In the genomic region with DNA sequence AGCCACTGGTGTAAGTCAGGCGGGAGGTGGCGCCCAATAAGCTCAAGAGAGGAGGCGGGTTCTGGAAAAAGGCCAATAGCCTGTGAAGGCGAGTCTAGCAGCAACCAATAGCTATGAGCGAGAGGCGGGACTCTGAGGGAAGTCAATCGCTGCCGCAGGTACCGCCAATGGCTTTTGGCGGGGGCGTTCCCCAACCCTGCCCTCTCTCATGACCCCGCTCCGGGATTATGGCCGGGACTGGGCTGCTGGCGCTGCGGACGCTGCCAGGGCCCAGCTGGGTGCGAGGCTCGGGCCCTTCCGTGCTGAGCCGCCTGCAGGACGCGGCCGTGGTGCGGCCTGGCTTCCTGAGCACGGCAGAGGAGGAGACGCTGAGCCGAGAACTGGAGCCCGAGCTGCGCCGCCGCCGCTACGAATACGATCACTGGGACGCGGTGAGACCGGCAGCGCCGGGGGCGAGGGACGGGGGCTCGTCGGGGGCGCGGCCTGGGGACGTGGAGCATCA, we compare ENCODE assay signal across 8 cellular contexts. TPM values are rescaled to one million over a fixed set of nuclear protein-coding genes. Genes with fewer than 3 reads are reported as not detected.
DNase-seq lines count a peak whose midpoint lies in the region; ATAC-seq and TF ChIP-seq lines count a peak whose summit lies in the region.

A gene with protein sequence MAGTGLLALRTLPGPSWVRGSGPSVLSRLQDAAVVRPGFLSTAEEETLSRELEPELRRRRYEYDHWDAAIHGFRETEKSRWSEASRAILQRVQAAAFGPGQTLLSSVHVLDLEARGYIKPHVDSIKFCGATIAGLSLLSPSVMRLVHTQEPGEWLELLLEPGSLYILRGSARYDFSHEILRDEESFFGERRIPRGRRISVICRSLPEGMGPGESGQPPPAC (plus strand): TSS at position 201 of the 502 bp plus-strand sequence. CDS start 27 bp downstream, at position 228.

- peak within 1 kb of the TSS; percentile 92 for H3K4me3 Mint-ChIP-seq in activated B cell treated with CpG ODN at 0.5 μM for 24 hours

- H3K36me3 ChIP-seq in A673 (ENCODE audit: insufficient read depth, low read length, poor library complexity, severe bottlenecking): peaks cover 14% of the 10 kb centered on the region

- H3K9me3 ChIP-seq in A673 (ENCODE audit: low read depth, low read length, poor library complexity, severe bottlenecking): no peaks in the 10 kb centered on the region

- ATAC-seq in GM18870 (IDR thresholded peaks at IDR 0.05; ENCODE audit: unreplicated experiment): peak; percentile 86
- ATAC-seq in HG03135 (IDR thresholded peaks at IDR 0.05; ENCODE audit: unreplicated experiment): peak; percentile 76
- peak; percentile 74 for ATAC-seq in activated B cell treated with CpG ODN at 0.5 μM for 24 hours (ENCODE audit: low read depth)

- H3K27ac ChIP-seq in A673 (ENCODE audit: low read depth, low read length, poor library complexity, severe bottlenecking) (peak within 1 kb of the TSS; percentile 99), caudate nucleus (ENCODE audit: low read depth, low read length) (peak within 1 kb of the TSS; percentile 99), skin epidermis (peak within 1 kb of the TSS; percentile 79 to 97 (median 92))

- CTCF ChIA-PET in A673 (lab: Charles Lee) (interaction anchor here (0.5 kb wide), 1 partner anchor 1064 kb away, joined by 4 read pairs; no protein-coding TSS in a partner anchor), activated B cell treated with CpG ODN at 0.5 μM for 24 hours (lab: Charles Lee) (interaction anchor here (0.5 to 1.3 kb wide), 3 partner anchors 11 to 1563 kb away, joined by 3 to 5 read pairs (median 4); a partner anchor contains a TSS)

- DNase-seq in A673 (ENCODE audit: low spot score) (peak; percentile 100), NCI-H2196 treated with DMSO at 0.1 percent for 48 hours (lab: John Stamatoyannopoulos, UW; ENCODE audit: unreplicated experiment) (peak; percentile 99), activated B cell treated with CpG ODN at 0.5 μM for 24 hours (peak; percentile 84), caudate nucleus (lab: John Stamatoyannopoulos, UW) (peak; percentile 61 to 100 (median 98)), iPS-NIHi11 (ENCODE audit: low spot score) (peak; percentile 90)

- peaks cover 12% of the 10 kb centered on the region for H3K4me1 ChIP-seq in A673 (ENCODE audit: insufficient read depth, low read length, poor library complexity, severe bottlenecking)

- no peaks in the 10 kb centered on the region for H3K27me3 Mint-ChIP-seq in activated B cell treated with CpG ODN at 0.5 μM for 24 hours

- intact Hi-C loops in A673 (cut with micrococcal nuclease; ENCODE audit: unreplicated experiment): loop anchor here (5.0 kb wide), 1 partner anchor 50 kb away; a partner anchor contains a TSS
- intact Hi-C loops in activated B cell treated with CpG ODN at 0.5 μM for 24 hours (cut with micrococcal nuclease): loop anchor here (1.0 to 5.0 kb wide), 11 partner anchors 11 to 468 kb away; a partner anchor contains a TSS

- H3K4me1 Mint-ChIP-seq in activated B cell treated with CpG ODN at 0.5 μM for 24 hours: peaks cover 15% of the 10 kb centered on the region

- H3K27ac Mint-ChIP-seq in activated B cell treated with CpG ODN at 0.5 μM for 24 hours: peak within 1 kb of the TSS; percentile 93

- H3K36me3 Mint-ChIP-seq in activated B cell treated with CpG ODN at 0.5 μM for 24 hours (ENCODE audit: low read depth): peaks cover 26% of the 10 kb centered on the region

- POLR2A ChIA-PET in A673 (lab: Charles Lee; ENCODE audit: low non-redundant PET) (interaction anchor here (0.8 kb wide), 1 partner anchor 12 kb away, joined by 11 read pairs; a partner anchor contains a TSS), activated B cell treated with CpG ODN at 0.5 μM for 24 hours (lab: Charles Lee) (interaction anchor here (0.5 to 2.1 kb wide), 19 partner anchors 11 to 1241 kb away, joined by 3 to 47 read pairs (median 4); a partner anchor contains a TSS)

- H3K4me3 ChIP-seq in A673 (ENCODE audit: low read depth, low read length, poor library complexity, severe bottlenecking) (peak within 1 kb of the TSS; percentile 91), skin epidermis (peak within 1 kb of the TSS; percentile 60 to 96 (median 84))

- H3K9me3 Mint-ChIP-seq in activated B cell treated with CpG ODN at 0.5 μM for 24 hours: no peaks in the 10 kb centered on the region

- no peaks in the 10 kb centered on the region for H3K27me3 ChIP-seq in A673 (replicated peaks; ENCODE audit: insufficient read depth, low read depth, low read length, poor library complexity)

- BruUV-seq in A673 (replicated peaks; lab: Mats Ljungman, UMichigan): no TSS peak

- TF ChIP-seq CTCF in A673 (conservative IDR thresholded peaks at IDR 0.05; ENCODE audit: low read depth, low read length) (no peak), activated B cell treated with CpG ODN at 0.5 μM for 24 hours (IDR thresholded peaks at IDR 0.05) (no peak)

RNA-seq across cellular contexts. Expression of the gene that starts here (rescaled TPM):
- total RNA-seq in A673 (2021) (30.6 and 37.1 TPM in 2 replicates), activated B cell treated with CpG ODN at 0.5 μM for 24 hours (48.4 and 52.9 TPM in 2 replicates)

Comparison
In these comparisons a context has a peak if more than half of its experiments do, and no peak if none do; other contexts are left out.
1. Peak in every context shown above with its lines: DNase-seq, ATAC-seq, H3K4me3 ChIP-seq and H3K27ac ChIP-seq.